In the genomic region with DNA sequence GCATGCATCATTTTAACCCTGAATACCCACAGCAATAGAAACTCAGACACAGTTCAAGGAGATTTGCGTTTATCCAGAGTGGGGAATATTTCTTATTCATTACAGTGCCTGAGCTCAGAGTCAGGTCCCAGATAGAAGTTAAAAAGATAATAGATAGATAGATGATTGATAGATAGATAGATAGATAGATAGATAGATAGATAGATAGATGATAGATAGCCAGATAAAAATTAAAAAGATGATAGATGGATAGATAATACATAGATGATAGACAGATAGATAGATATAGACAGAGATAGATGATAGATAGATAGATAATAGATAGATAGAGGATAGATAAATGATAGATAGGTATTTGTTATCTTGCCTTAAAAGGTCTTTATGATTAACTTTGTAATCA, we compare ENCODE assay signal across 28 cellular contexts.
"Had no signal": no experiment of that assay in that cellular context is flagged by ENCODE, and none has a peak within 500 bp of the region (broad histone marks: within the 10 kb centered on the region; RNA-seq: fewer than 3 reads in every experiment).

No MANE protein-coding gene starts in this region.

- H3K9me3 ChIP-seq: colonic mucosa, esophagus muscularis mucosa, esophagus squamous epithelium, gastrocnemius medialis, gastroesophageal sphincter had no signal

- FAIRE-seq: colon, endometrium, endothelial cell of umbilical vein, frontal cortex had no signal

- ATAC-seq: effector memory CD8-positive, alpha-beta T cell; esophagus mucosa; foreskin keratinocyte; gastrocnemius medialis; gastroesophageal sphincter; heart left ventricle; heart right ventricle had no signal

- H3K36me3 ChIP-seq: colonic mucosa, esophagus muscularis mucosa, esophagus squamous epithelium, gastrocnemius medialis, gastroesophageal sphincter, heart left ventricle, heart right ventricle had no signal

- DNase-seq: colonic mucosa; cortex of kidney; dermis blood vessel endothelial cell; dorsolateral prefrontal cortex; effector CD4-positive, alpha-beta T cell; effector CD8-positive, alpha-beta T cell; effector memory CD4-positive, alpha-beta T cell; effector memory CD8-positive, alpha-beta T cell; endodermal cell; erythroblast; esophagus squamous epithelium; foreskin fibroblast; foreskin keratinocyte; foreskin melanocyte; gastrocnemius medialis; glutamatergic neuron; head of caudate nucleus; heart left ventricle; heart right ventricle had no signal

- H3K4me3 ChIP-seq: colonic mucosa, coronary artery, dorsolateral prefrontal cortex, esophagus muscularis mucosa, esophagus squamous epithelium, gastrocnemius medialis, gastroesophageal sphincter, heart left ventricle, heart right ventricle had no signal

- H3K27ac ChIP-seq: colonic mucosa, coronary artery, dorsolateral prefrontal cortex, epithelial cell of prostate, esophagus muscularis mucosa, esophagus squamous epithelium, foreskin keratinocyte, gastrocnemius medialis, gastroesophageal sphincter, heart left ventricle, heart right ventricle had no signal

- H3K4me1 ChIP-seq: colonic mucosa, esophagus squamous epithelium, foreskin keratinocyte, gastrocnemius medialis had no signal

- H3K27me3 ChIP-seq: colonic mucosa, esophagus muscularis mucosa, esophagus squamous epithelium, foreskin keratinocyte, gastrocnemius medialis, gastroesophageal sphincter, heart left ventricle, heart right ventricle had no signal
